8 cellular contexts compared by ENCODE assay signal in the genomic region with DNA sequence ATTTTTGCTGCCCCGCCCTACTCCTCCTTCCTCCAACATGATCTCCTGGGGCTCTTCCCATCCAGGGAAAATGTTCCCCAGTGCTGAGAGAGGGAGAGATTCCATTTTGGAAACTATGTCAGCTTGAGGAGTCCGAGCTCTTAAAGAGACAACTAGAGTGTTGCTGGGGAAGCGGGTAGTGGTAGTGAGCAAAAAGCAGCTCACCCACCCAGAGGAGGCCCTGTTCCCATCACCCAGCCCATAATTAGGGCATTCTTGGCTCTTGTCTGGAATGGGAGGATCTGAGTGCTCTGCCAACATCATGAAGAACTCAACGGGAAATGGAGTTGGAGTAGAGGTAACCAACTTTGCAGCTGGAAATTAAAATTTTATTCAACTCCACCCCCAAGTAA. TPM values are rescaled to one million over a fixed set of nuclear protein-coding genes. Genes with fewer than 3 reads are reported as not detected.
DNase-seq lines count a peak whose midpoint lies in the region; ATAC-seq and TF ChIP-seq lines count a peak whose summit lies in the region.

No MANE protein-coding gene starts in this region.

- no peak for ATAC-seq in activated CD8-positive, alpha-beta memory T cell treated with anti-CD3 and anti-CD28 coated beads, Interleukin-2, amount 10 ng/mL, durations not matched to agents 7 days and 5 days
- ATAC-seq in HG02840 (IDR thresholded peaks at IDR 0.05; ENCODE audit: low FRiP score, unreplicated experiment) (no peak), GM18519 (IDR thresholded peaks at IDR 0.05; ENCODE audit: low FRiP score, unreplicated experiment) (no peak)

- no peaks in the 10 kb centered on the region for H3K36me3 Mint-ChIP-seq in activated CD8-positive, alpha-beta memory T cell treated with anti-CD3 and anti-CD28 coated beads, Interleukin-2, amount 10 ng/mL, durations not matched to agents 7 days and 5 days
- H3K36me3 Mint-ChIP-seq in chondrocyte (ENCODE audit: low read depth), result no peaks in the 10 kb centered on the region
- H3K36me3 Mint-ChIP-seq in type B pancreatic cell, result no peaks in the 10 kb centered on the region

- CTCF ChIA-PET in activated CD8-positive, alpha-beta memory T cell treated with anti-CD3 and anti-CD28 coated beads, Interleukin-2, amount 10 ng/mL, durations not matched to agents 7 days and 5 days (lab: Charles Lee), result interaction anchor here (0.6 to 8.0 kb wide), 45 partner anchors 12 to 182 kb away, joined by 3 to 164 read pairs (median 6); a partner anchor contains a TSS

- H3K4me1 ChIP-seq in mucosa of rectum (ENCODE audit: control insufficient read depth in 2 of 2, insufficient read depth in 2 of 2, low read length in 2 of 2), result peaks cover 54 to 62% of the 10 kb centered on the region in 2 donors

- H3K9ac ChIP-seq in mucosa of rectum (ENCODE audit: low read depth in 1 of 2, low read length in 2 of 2), result peak overlapping the region; percentile 35 to 72

- H3K27ac Mint-ChIP-seq in activated CD8-positive, alpha-beta memory T cell treated with anti-CD3 and anti-CD28 coated beads, Interleukin-2, amount 10 ng/mL, durations not matched to agents 7 days and 5 days, result peak overlapping the region; percentile 81
- H3K27ac Mint-ChIP-seq in chondrocyte (ENCODE audit: unreplicated experiment) (peak overlapping the region; percentile 99), type B pancreatic cell (peak overlapping the region; percentile 93)

- no peaks in the 10 kb centered on the region for H3K36me3 ChIP-seq in mucosa of rectum (ENCODE audit: control insufficient read depth in 2 of 2, insufficient read depth in 2 of 2, low read length in 2 of 2)

- H3K4me1 Mint-ChIP-seq in activated CD8-positive, alpha-beta memory T cell treated with anti-CD3 and anti-CD28 coated beads, Interleukin-2, amount 10 ng/mL, durations not matched to agents 7 days and 5 days, result peaks cover 50% of the 10 kb centered on the region
- peaks cover 69% of the 10 kb centered on the region for H3K4me1 Mint-ChIP-seq in chondrocyte (ENCODE audit: low read depth)
- H3K4me1 Mint-ChIP-seq in type B pancreatic cell (ENCODE audit: unreplicated experiment), result peaks cover 66% of the 10 kb centered on the region

- peak overlapping the region; percentile 81 for H3K4me3 Mint-ChIP-seq in activated CD8-positive, alpha-beta memory T cell treated with anti-CD3 and anti-CD28 coated beads, Interleukin-2, amount 10 ng/mL, durations not matched to agents 7 days and 5 days
- H3K4me3 Mint-ChIP-seq in chondrocyte (ENCODE audit: unreplicated experiment) (peak overlapping the region; percentile 77), type B pancreatic cell (peak overlapping the region; percentile 91)

- TF ChIP-seq CTCF in chondrocyte (IDR thresholded peaks at IDR 0.05) (no peak), type B pancreatic cell (conservative IDR thresholded peaks at IDR 0.05) (no peak)

- H3K4me3 ChIP-seq in mucosa of rectum (ENCODE audit: low read length in 2 of 2), result peak overlapping the region in 1 of 2 donors; percentile 17

- peak overlapping the region; percentile 89 to 92 for H3K27ac ChIP-seq in mucosa of rectum (ENCODE audit: low read depth in 2 of 2, low read length in 2 of 2)

- H3K9me3 Mint-ChIP-seq in activated CD8-positive, alpha-beta memory T cell treated with anti-CD3 and anti-CD28 coated beads, Interleukin-2, amount 10 ng/mL, durations not matched to agents 7 days and 5 days (ENCODE audit: low read depth), result no peaks in the 10 kb centered on the region
- H3K9me3 Mint-ChIP-seq in chondrocyte (ENCODE audit: low read depth) (no peaks in the 10 kb centered on the region), type B pancreatic cell (no peaks in the 10 kb centered on the region)

- no peaks in the 10 kb centered on the region for H3K27me3 ChIP-seq in mucosa of rectum (ENCODE audit: control insufficient read depth in 2 of 2, insufficient read depth in 2 of 2, low read length in 2 of 2)

- no peak for DNase-seq in activated CD8-positive, alpha-beta memory T cell treated with anti-CD3 and anti-CD28 coated beads, Interleukin-2, amount 10 ng/mL, durations not matched to agents 7 days and 5 days
- DNase-seq in activated CD8-positive, alpha-beta memory T cell treated with anti-CD3 and anti-CD28 coated beads, Interleukin-2, amount 50 U/mL, for 48 hours, result no peak
- DNase-seq in chondrocyte (ENCODE audit: low spot score) (no peak), type B pancreatic cell (ENCODE audit: extremely low spot score, unreplicated experiment) (no peak)
- no peak for DNase-seq in stimulated activated CD4-positive, alpha-beta T cell treated with anti-CD3 and anti-CD28 coated beads, Interleukin-4, amount 100 ng/mL, for 4 hours

- H3K9me3 ChIP-seq in mucosa of rectum (ENCODE audit: control insufficient read depth in 2 of 2, low read length in 2 of 2), result no peaks in the 10 kb centered on the region

- H3K27me3 Mint-ChIP-seq in activated CD8-positive, alpha-beta memory T cell treated with anti-CD3 and anti-CD28 coated beads, Interleukin-2, amount 10 ng/mL, durations not matched to agents 7 days and 5 days, result no peaks in the 10 kb centered on the region
- H3K27me3 Mint-ChIP-seq in chondrocyte (ENCODE audit: low read depth) (no peaks in the 10 kb centered on the region), type B pancreatic cell (no peaks in the 10 kb centered on the region)

RNA-seq across cellular contexts. Expression of a gene that starts 9.1 kb away (rescaled TPM):
- total RNA-seq in activated CD8-positive, alpha-beta memory T cell treated with anti-CD3 and anti-CD28 coated beads, Interleukin-2, amount 10 ng/mL, durations not matched to agents 7 days and 5 days, result 10 to 100 TPM; 91.4 to 94.7 TPM
- total RNA-seq in chondrocyte, result 86.8 to 103 TPM (median 96.2 TPM) in 3 replicates
- total RNA-seq in type B pancreatic cell (ENCODE audit: low replicate concordance), result 86.3 and 128 TPM in 2 replicates

RNA-seq across cellular contexts. Expression of a gene that starts 12.3 kb away (rescaled TPM):
- total RNA-seq in activated CD8-positive, alpha-beta memory T cell treated with anti-CD3 and anti-CD28 coated beads, Interleukin-2, amount 10 ng/mL, durations not matched to agents 7 days and 5 days, result 1 to 10 TPM; 3.3 to 4.8 TPM
- total RNA-seq in chondrocyte, result 5.9 to 7.9 TPM (median 6.6 TPM) in 3 replicates
- total RNA-seq in type B pancreatic cell (ENCODE audit: low replicate concordance), result 5.7 and 9.5 TPM in 2 replicates

RNA-seq across cellular contexts. Expression of a gene that starts 27.6 kb away (rescaled TPM):
- 10 to 100 TPM; 89.8 to 90.5 TPM for total RNA-seq in activated CD8-positive, alpha-beta memory T cell treated with anti-CD3 and anti-CD28 coated beads, Interleukin-2, amount 10 ng/mL, durations not matched to agents 7 days and 5 days
- 70.2 to 78.3 TPM (median 70.6 TPM) in 3 replicates for total RNA-seq in chondrocyte
- total RNA-seq in type B pancreatic cell (ENCODE audit: low replicate concordance), result 63.0 and 101 TPM in 2 replicates

RNA-seq across cellular contexts. Expression of a gene that starts 49.9 kb away (rescaled TPM):
- 1 to 10 TPM; 5.9 to 8.3 TPM for total RNA-seq in activated CD8-positive, alpha-beta memory T cell treated with anti-CD3 and anti-CD28 coated beads, Interleukin-2, amount 10 ng/mL, durations not matched to agents 7 days and 5 days
- total RNA-seq in chondrocyte (31.9 to 46.6 TPM (median 34.7 TPM) in 3 replicates), type B pancreatic cell (ENCODE audit: low replicate concordance) (18.3 and 37.0 TPM in 2 replicates)

RNA-seq across cellular contexts. Expression of a gene that starts 58.5 kb away (rescaled TPM):
- total RNA-seq in activated CD8-positive, alpha-beta memory T cell treated with anti-CD3 and anti-CD28 coated beads, Interleukin-2, amount 10 ng/mL, durations not matched to agents 7 days and 5 days, result 100 to 1,000 TPM in 1 of 2 experiments, 10 to 100 TPM in 1; 98.0 to 107 TPM
- total RNA-seq in chondrocyte, result 54.4 to 94.3 TPM (median 57.7 TPM) in 3 replicates
- total RNA-seq in type B pancreatic cell (ENCODE audit: low replicate concordance), result 93.2 and 123 TPM in 2 replicates
